16 cellular contexts compared by ENCODE assay signal in the genomic region with DNA sequence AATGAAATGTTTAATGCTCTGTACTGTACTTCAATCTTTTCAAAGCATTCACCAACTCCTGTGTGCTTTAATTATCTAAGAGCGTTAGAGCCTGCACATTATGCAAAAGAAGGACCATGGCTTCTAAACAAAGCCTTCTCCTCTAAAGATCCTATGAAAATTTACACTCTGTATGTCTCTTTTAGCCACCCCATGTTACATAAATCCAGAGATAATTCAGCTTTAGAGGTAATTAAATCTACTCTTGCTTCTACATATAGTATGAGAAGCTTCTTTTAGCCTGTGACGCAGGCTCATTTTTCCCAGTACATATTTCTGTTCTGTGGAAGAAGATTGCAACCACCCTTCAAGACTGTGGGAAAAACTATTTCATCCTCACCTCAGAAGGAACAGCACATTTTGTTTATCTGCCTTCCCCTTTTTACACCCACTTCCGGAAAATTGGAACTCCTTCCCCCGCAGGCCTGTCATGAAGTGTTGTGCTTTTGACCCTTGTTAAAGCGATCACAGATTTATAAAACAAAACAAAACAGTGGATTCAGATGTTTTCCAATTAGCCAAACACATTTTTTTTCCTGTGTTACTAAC. TPM values are rescaled to one million over a fixed set of nuclear protein-coding genes. Genes with fewer than 3 reads are reported as not detected.
"Had no signal": no experiment of that assay in that cellular context is flagged by ENCODE, and none has a peak within 500 bp of the region (broad histone marks: within the 10 kb centered on the region; RNA-seq: fewer than 3 reads in every experiment).

No MANE protein-coding gene starts in this region.

- H3K4me1 ChIP-seq: lower lobe of right lung, prostate gland, stomach had no signal

- H3K4me3 ChIP-seq: esophagus muscularis mucosa, lower lobe of right lung, prostate gland, stomach had no signal

- H3K36me3 Mint-ChIP-seq: activated naive CD4-positive, alpha-beta T cell treated with anti-CD3 and anti-CD28 coated beads, Interleukin-2, amount 10 ng/mL, durations not matched to agents 7 days and 5 days had no signal

- H3K27me3 ChIP-seq: esophagus muscularis mucosa, stomach had no signal

- H3K27ac ChIP-seq: esophagus muscularis mucosa, lower lobe of right lung, prostate gland, stomach had no signal

- H3K4me1 Mint-ChIP-seq: activated CD4-positive, alpha-beta memory T cell treated with anti-CD3 and anti-CD28 coated beads, Interleukin-2, amount 10 ng/mL, durations not matched to agents 7 days and 5 days; activated naive CD4-positive, alpha-beta T cell treated with anti-CD3 and anti-CD28 coated beads, Interleukin-2, amount 10 ng/mL, durations not matched to agents 7 days and 5 days; immature natural killer cell; nephron had no signal

- H3K27me3 Mint-ChIP-seq: activated CD4-positive, alpha-beta memory T cell treated with anti-CD3 and anti-CD28 coated beads, Interleukin-2, amount 10 ng/mL, durations not matched to agents 7 days and 5 days; activated naive CD4-positive, alpha-beta T cell treated with anti-CD3 and anti-CD28 coated beads, Interleukin-2, amount 10 ng/mL, durations not matched to agents 7 days and 5 days; activated T-cell treated with anti-CD3 and anti-CD28 coated beads, Interleukin-2, amount 50 U/mL, for 24 hours had no signal

- H3K9me3 ChIP-seq: esophagus muscularis mucosa, lower lobe of right lung, prostate gland, stomach had no signal

- H3K4me3 Mint-ChIP-seq: activated CD4-positive, alpha-beta memory T cell treated with anti-CD3 and anti-CD28 coated beads, Interleukin-2, amount 10 ng/mL, durations not matched to agents 7 days and 5 days; activated naive CD4-positive, alpha-beta T cell treated with anti-CD3 and anti-CD28 coated beads, Interleukin-2, amount 10 ng/mL, durations not matched to agents 7 days and 5 days; activated T-cell treated with anti-CD3 and anti-CD28 coated beads, Interleukin-2, amount 50 U/mL, for 24 hours; immature natural killer cell; nephron had no signal

- DNase-seq: activated CD4-positive, alpha-beta memory T cell treated with anti-CD3 and anti-CD28 coated beads, Interleukin-2, amount 10 ng/mL, durations not matched to agents 7 days and 5 days; activated CD4-positive, alpha-beta T cell treated with anti-CD3 and anti-CD28 coated beads for 4 hours; activated naive CD4-positive, alpha-beta T cell treated with anti-CD3 and anti-CD28 coated beads, Interleukin-2, amount 10 ng/mL, durations not matched to agents 7 days and 5 days; activated T-cell treated with anti-CD3 and anti-CD28 coated beads, Interleukin-2, amount 50 U/mL, for 24 hours; foreskin fibroblast; immature natural killer cell; left cardiac atrium; lower lobe of right lung; right cardiac atrium; stomach had no signal

- H3K27ac Mint-ChIP-seq: activated CD4-positive, alpha-beta memory T cell treated with anti-CD3 and anti-CD28 coated beads, Interleukin-2, amount 10 ng/mL, durations not matched to agents 7 days and 5 days; activated naive CD4-positive, alpha-beta T cell treated with anti-CD3 and anti-CD28 coated beads, Interleukin-2, amount 10 ng/mL, durations not matched to agents 7 days and 5 days; activated T-cell treated with anti-CD3 and anti-CD28 coated beads, Interleukin-2, amount 50 U/mL, for 24 hours; immature natural killer cell; nephron had no signal

- H3K36me3 ChIP-seq: esophagus muscularis mucosa, lower lobe of right lung, prostate gland, stomach had no signal

- H3K9me3 Mint-ChIP-seq: nephron had no signal

RNA-seq across cellular contexts. Expression of a gene that starts 8.1 kb away (rescaled TPM):
- total RNA-seq: activated CD4-positive, alpha-beta memory T cell treated with anti-CD3 and anti-CD28 coated beads, Interleukin-2, amount 10 ng/mL, durations not matched to agents 7 days and 5 days; esophagus muscularis mucosa; left cardiac atrium; lower lobe of right lung; omental fat pad; prostate gland; right cardiac atrium; stomach; T-helper 1 cell treated with Interleukin-12 subunit alpha and Interleukin-12 subunit beta and Interleukin-4 antibody, amounts not matched to agents 30 ng/mL and 1 ng/mL, for 36 hours had no signal
- polyA plus RNA-seq: immature natural killer cell, right cardiac atrium, stomach, thymus had no signal
